Comparison of ENCODE assay signal across 8 cellular contexts in the genomic region with DNA sequence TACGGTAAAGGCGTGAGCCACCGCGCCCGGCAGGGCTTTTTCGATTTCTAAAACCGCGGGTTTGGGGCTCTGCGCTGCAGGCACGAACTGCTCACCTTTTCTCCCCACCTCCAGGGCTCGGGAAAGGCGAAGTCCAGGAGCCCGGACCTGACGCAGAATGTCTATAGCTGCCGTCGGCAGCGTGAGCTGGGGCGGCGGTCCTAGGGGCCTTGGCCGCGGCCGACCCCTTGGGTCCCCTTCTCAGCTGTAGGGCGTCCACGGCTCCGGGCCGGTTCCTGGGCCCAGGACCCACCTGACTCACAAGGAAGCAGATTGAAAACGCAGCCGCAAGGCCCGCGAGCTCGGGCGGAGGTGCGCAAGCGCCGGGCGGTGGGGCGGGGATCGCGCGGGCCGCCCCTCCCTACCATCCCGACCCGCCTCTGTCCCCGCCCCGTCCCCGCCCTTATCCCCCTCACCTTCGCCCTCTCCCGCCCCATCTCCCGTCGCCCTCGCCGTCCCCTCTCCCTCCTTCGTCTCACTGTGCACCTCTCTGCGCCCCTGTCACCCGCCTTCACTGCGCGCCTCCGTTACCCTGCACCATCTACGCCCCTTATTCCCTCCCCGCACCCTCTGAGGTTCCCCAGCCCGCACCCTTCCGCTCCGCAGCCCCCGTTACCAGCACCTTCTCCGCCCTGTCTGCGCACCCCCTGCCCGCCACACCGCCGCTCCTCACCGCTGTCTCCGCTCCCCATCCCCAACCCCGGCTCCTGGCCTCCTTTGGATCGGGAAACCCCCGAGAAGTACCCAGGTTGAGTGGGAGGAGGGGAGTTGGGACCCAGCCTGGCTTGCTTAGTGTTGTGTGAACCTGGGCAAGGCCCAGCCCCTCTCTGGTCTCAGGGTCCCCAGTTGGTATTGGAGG. TPM values are rescaled to one million over a fixed set of nuclear protein-coding genes. Genes with fewer than 3 reads are reported as not detected.
DNase-seq lines count a peak whose midpoint lies in the region; ATAC-seq and TF ChIP-seq lines count a peak whose summit lies in the region.

HDHD3 (minus strand) TSS at position 353 of the 898 bp plus-strand sequence. CDS start 2,632 bp downstream, outside the sequence.

- peak within 1 kb of the TSS; percentile 87 for H3K4me3 Mint-ChIP-seq in endothelial cell (ENCODE audit: unreplicated experiment)

- H3K27me3 Mint-ChIP-seq in endothelial cell (ENCODE audit: unreplicated experiment), result peaks cover 5% of the 10 kb centered on the region

- H3K27ac Mint-ChIP-seq in endothelial cell (ENCODE audit: unreplicated experiment), result no peak within 1 kb of the TSS

- peaks cover 6% of the 10 kb centered on the region for H3K4me1 Mint-ChIP-seq in endothelial cell (ENCODE audit: unreplicated experiment)

- peaks cover 10% of the 10 kb centered on the region for H3K36me3 Mint-ChIP-seq in endothelial cell (ENCODE audit: low read depth, unreplicated experiment)

- peak; percentile 56 for DNase-seq in NOMO-1 treated with DMSO at 0.1 percent for 48 hours (lab: John Stamatoyannopoulos, UW; ENCODE audit: unreplicated experiment)
- peak; percentile 81 for DNase-seq in activated CD8-positive, alpha-beta memory T cell treated with anti-CD3 and anti-CD28 coated beads, Interleukin-2, amount 50 U/mL, for 4 hours
- DNase-seq in endothelial cell (ENCODE audit: low spot score), result peak; percentile 69
- peak; percentile 71 for DNase-seq in midbrain (lab: John Stamatoyannopoulos, UW)
- peak; percentile 66 to 68 for DNase-seq in stimulated activated CD8-positive, alpha-beta memory T cell treated with anti-CD3 and anti-CD28 coated beads, Interleukin-2, amount 100 ng/mL, for 1 hour (ENCODE audit: low read depth in 2 of 2)

- peak within 1 kb of the TSS; percentile 80 for H3K27ac ChIP-seq in C4-2B

- peak; percentile 76 for ATAC-seq in GM19397 (IDR thresholded peaks at IDR 0.05; ENCODE audit: unreplicated experiment)
- ATAC-seq in HG03565 (IDR thresholded peaks at IDR 0.05; ENCODE audit: unreplicated experiment), result peak; percentile 72

- H3K9me3 Mint-ChIP-seq in endothelial cell (ENCODE audit: unreplicated experiment), result no peaks in the 10 kb centered on the region

- TF ChIP-seq CTCF in C4-2B (conservative IDR thresholded peaks at IDR 0.05) (no peak), endothelial cell (IDR thresholded peaks at IDR 0.05; ENCODE audit: unreplicated experiment) (no peak)

RNA-seq across cellular contexts. Expression of gene HDHD3, which starts in this region (rescaled TPM):
- total RNA-seq in endothelial cell (ENCODE audit: unreplicated experiment), result 8.4 TPM

Comparison
In these comparisons a context has a peak if more than half of its experiments do, and no peak if none do; other contexts are left out.
1. Peak in every context shown above with its lines: DNase-seq, ATAC-seq and H3K27ac ChIP-seq.